1 cellular context compared by ENCODE assay signal in genomic region chr3:177479630-177480029, GRCh38.
TF ChIP-seq lines count a peak whose summit lies in the region.

No MANE protein-coding gene starts in this region.

TF ChIP-seq in endothelial cell of umbilical vein, 7 proteins besides CTCF, POLR2A, EP300 and RAD21:
- TF ChIP-seq POLR2AphosphoS5 (IDR thresholded peaks at IDR 0.05; ENCODE audit: insufficient read depth, low read depth, low read length) = no peak
